ENCODE assay signal across 19 cellular contexts in the genomic region with DNA sequence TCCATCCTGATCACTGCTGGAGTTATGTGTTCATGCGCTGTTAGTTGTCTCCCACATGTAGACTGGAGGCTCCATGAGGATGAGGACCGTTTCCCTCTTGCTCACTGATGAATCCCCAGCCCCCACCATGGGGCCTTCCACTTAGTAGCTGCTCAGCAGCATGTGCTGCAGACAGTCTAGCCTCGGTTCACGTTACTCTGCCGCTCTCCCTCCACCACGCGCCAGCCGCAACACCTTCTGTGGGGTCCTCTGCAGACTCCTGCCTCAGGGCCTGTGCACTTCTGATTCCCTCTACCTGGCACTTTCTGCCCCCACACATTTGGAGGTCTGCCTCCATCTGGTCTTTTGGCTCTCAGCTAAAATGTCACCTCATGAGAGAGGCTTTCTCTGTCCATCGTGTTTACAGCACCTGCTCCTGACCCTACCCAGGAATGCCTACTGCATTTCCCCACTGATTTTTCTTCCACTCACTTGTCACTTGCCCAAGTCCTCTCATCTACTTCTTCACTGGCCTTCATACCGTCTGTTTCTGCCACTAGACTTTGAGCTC. TPM values are rescaled to one million over a fixed set of nuclear protein-coding genes. Genes with fewer than 3 reads are reported as not detected.
DNase-seq lines count a peak whose midpoint lies in the region; ATAC-seq and TF ChIP-seq lines count a peak whose summit lies in the region.
"Had no signal": no experiment of that assay in that cellular context is flagged by ENCODE, and none has a peak within 500 bp of the region (broad histone marks: within the 10 kb centered on the region; RNA-seq: fewer than 3 reads in every experiment).

No MANE protein-coding gene starts in this region.

- no peaks in the 10 kb centered on the region for H3K9me3 Mint-ChIP-seq in CD14-positive monocyte
- H3K9me3 Mint-ChIP-seq in activated naive CD8-positive, alpha-beta T cell treated with anti-CD3 and anti-CD28 coated beads for 36 hours, result no peaks in the 10 kb centered on the region
- H3K9me3 Mint-ChIP-seq in naive thymus-derived CD8-positive, alpha-beta T cell, result no peaks in the 10 kb centered on the region

- intact Hi-C loops in CD14-positive monocyte (cut with micrococcal nuclease), result loop anchor here (2.0 to 5.0 kb wide), 3 partner anchors 35 to 37 kb away; a partner anchor contains a TSS

- no peak for ATAC-seq in naive thymus-derived CD8-positive, alpha-beta T cell

- no peak for TF ChIP-seq CTCF in CD14-positive monocyte (IDR thresholded peaks at IDR 0.05)

- H3K27ac Mint-ChIP-seq in CD14-positive monocyte, result peak overlapping the region; percentile 97 to 99 (median 99)
- peak overlapping the region; percentile 85 for H3K27ac Mint-ChIP-seq in activated naive CD8-positive, alpha-beta T cell treated with anti-CD3 and anti-CD28 coated beads for 36 hours
- peak overlapping the region; percentile 86 to 98 (median 93) for H3K27ac Mint-ChIP-seq in naive thymus-derived CD8-positive, alpha-beta T cell

- DNase-seq in CD14-positive monocyte (ENCODE audit: low spot score) (no peak), G401 (ENCODE audit: low spot score) (peak; percentile 91), COLO829 (ENCODE audit: low spot score) (no peak), NCI-H1105 treated with DMSO at 0.1 percent for 48 hours (lab: John Stamatoyannopoulos, UW) (no peak), NCI-H1417 treated with DMSO at 0.1 percent for 48 hours (lab: John Stamatoyannopoulos, UW) (no peak), ureter (ENCODE audit: low spot score) (no peak)
- no peak for DNase-seq in activated naive CD8-positive, alpha-beta T cell treated with anti-CD3 and anti-CD28 coated beads for 36 hours
- no peak for DNase-seq in naive thymus-derived CD8-positive, alpha-beta T cell
- DNase-seq: activated CD4-positive, alpha-beta T cell treated with anti-CD3 and anti-CD28 coated beads, Interleukin-2, amount 50 U/mL, for 4 hours; central memory CD4-positive, alpha-beta T cell; GM23248; IMR-90; NCI-H1092 had no signal

- no peak overlapping the region for H3K4me3 Mint-ChIP-seq in CD14-positive monocyte
- peak overlapping the region; percentile 67 for H3K4me3 Mint-ChIP-seq in activated naive CD8-positive, alpha-beta T cell treated with anti-CD3 and anti-CD28 coated beads for 36 hours
- peak overlapping the region; percentile 44 to 76 (median 68) for H3K4me3 Mint-ChIP-seq in naive thymus-derived CD8-positive, alpha-beta T cell

- peaks cover 84 to 93% of the 10 kb centered on the region in 2 donors for H3K36me3 Mint-ChIP-seq in CD14-positive monocyte
- peaks cover 56% of the 10 kb centered on the region for H3K36me3 Mint-ChIP-seq in activated naive CD8-positive, alpha-beta T cell treated with anti-CD3 and anti-CD28 coated beads for 36 hours
- H3K36me3 Mint-ChIP-seq in naive thymus-derived CD8-positive, alpha-beta T cell, result peaks cover 0 to 98% (median 11%) of the 10 kb centered on the region in 3 donors

- peaks cover 74% of the 10 kb centered on the region for H3K4me1 Mint-ChIP-seq in CD14-positive monocyte
- H3K4me1 Mint-ChIP-seq in activated naive CD8-positive, alpha-beta T cell treated with anti-CD3 and anti-CD28 coated beads for 36 hours, result peaks cover 63% of the 10 kb centered on the region
- H3K4me1 Mint-ChIP-seq in naive thymus-derived CD8-positive, alpha-beta T cell, result peaks cover 36 to 90% (median 82%) of the 10 kb centered on the region in 4 donors

- POLR2A ChIA-PET in naive thymus-derived CD8-positive, alpha-beta T cell (lab: Charles Lee), result interaction anchor here (1.0 to 4.0 kb wide), 5 partner anchors 23 to 38 kb away, joined by 3 to 31 read pairs (median 5); a partner anchor contains a TSS

- peaks cover 0 to 2% (median 2%) of the 10 kb centered on the region in 3 donors for H3K27me3 Mint-ChIP-seq in CD14-positive monocyte (ENCODE audit: low read depth in 3 of 3)
- no peaks in the 10 kb centered on the region for H3K27me3 Mint-ChIP-seq in activated naive CD8-positive, alpha-beta T cell treated with anti-CD3 and anti-CD28 coated beads for 36 hours
- H3K27me3 Mint-ChIP-seq in naive thymus-derived CD8-positive, alpha-beta T cell, result no peaks in the 10 kb centered on the region

- in situ Hi-C loops in G401 (cut with HindIII; ENCODE audit: low sequenced_read_pairs), result no loop called here

RNA-seq across cellular contexts. Expression of a gene that starts 36.3 kb away (rescaled TPM):
- polyA plus RNA-seq in CD14-positive monocyte, result 10 to 100 TPM; 21.5 to 47.4 TPM
- 14.2 and 17.0 TPM in 2 replicates for total RNA-seq in G401 (2014; rRNA removed; shearing (Covaris generic))
- 10 to 100 TPM; 83.7 to 93.2 TPM for total RNA-seq in activated naive CD8-positive, alpha-beta T cell treated with anti-CD3 and anti-CD28 coated beads for 36 hours
- 100 to 1,000 TPM; 351 to 360 TPM for total RNA-seq in naive thymus-derived CD8-positive, alpha-beta T cell
- 100 to 1,000 TPM in 1 of 3 donors, 10 to 100 TPM in 2; 44.6 to 128 (median 62.1) TPM for polyA plus RNA-seq in naive thymus-derived CD8-positive, alpha-beta T cell
- 41.9 TPM for total RNA-seq in ureter

RNA-seq across cellular contexts. Expression of a gene that starts 42.2 kb away (rescaled TPM):
- not detected for polyA plus RNA-seq in CD14-positive monocyte
- not detected in 2 replicates for total RNA-seq in G401 (2014; rRNA removed; shearing (Covaris generic))
- not detected for total RNA-seq in activated naive CD8-positive, alpha-beta T cell treated with anti-CD3 and anti-CD28 coated beads for 36 hours
- total RNA-seq in naive thymus-derived CD8-positive, alpha-beta T cell, result not detected
- polyA plus RNA-seq in naive thymus-derived CD8-positive, alpha-beta T cell, result not detected
- total RNA-seq in ureter, result not detected
- total RNA-seq: Daoy, glomerular endothelial cell, GM23248, IMR-90, kidney, mononuclear cell had no signal
- polyA plus RNA-seq: adipose tissue, BJ, GM23248, IMR-90 had no signal

Comparison
In these comparisons a context has a peak if more than half of its experiments do, and no peak if none do; other contexts are left out.
1. H3K4me3 Mint-ChIP-seq: peak in activated naive CD8-positive, alpha-beta T cell treated with anti-CD3 and anti-CD28 coated beads for 36 hours (single experiment) and naive thymus-derived CD8-positive, alpha-beta T cell (10 of 10); none in CD14-positive monocyte (0 of 2).
2. Peak in every context shown above with its lines, with median percentiles within 50 percentile points of each other: H3K27ac Mint-ChIP-seq.